Comparison of ENCODE assay signal across 8 cellular contexts in the genomic region with DNA sequence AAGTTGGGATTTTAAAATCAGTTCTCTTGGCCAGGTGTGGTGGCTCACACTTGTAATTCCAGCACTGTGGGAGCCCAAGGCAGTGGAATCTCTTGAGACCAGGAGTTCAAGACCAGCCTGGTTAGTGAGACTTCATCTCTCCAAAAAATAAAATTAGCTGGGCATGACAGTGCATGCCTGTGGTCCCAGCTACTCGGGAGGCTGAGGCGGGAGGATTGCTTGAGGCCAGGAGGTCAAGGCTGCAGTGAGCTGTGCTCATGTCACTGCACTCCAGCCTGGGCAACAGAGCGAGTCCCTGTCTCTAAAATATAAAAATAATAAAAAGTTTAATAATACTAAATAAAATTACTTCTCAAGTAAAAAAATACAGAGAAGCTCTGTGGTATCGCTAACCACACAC.
"Had no signal": no experiment of that assay in that cellular context is flagged by ENCODE, and none has a peak within 500 bp of the region (broad histone marks: within the 10 kb centered on the region; RNA-seq: fewer than 3 reads in every experiment).

No MANE protein-coding gene starts in this region.

- H3K9ac ChIP-seq: GM23248 had no signal

- H3K4me3 ChIP-seq: GM23248, HAP-1 had no signal

- H3K36me3 ChIP-seq: HAP-1 had no signal

- H2AFZ ChIP-seq: GM23248 had no signal

- H3K27ac ChIP-seq: GM23248 had no signal

- FAIRE-seq: HTR-8/SVneo had no signal

- H3K9me3 ChIP-seq: HAP-1 had no signal

- DNase-seq: GM23248, GOT3, H7, HFFc6, KBM-7 had no signal

- ATAC-seq: HCT116 had no signal

- H3K4me1 ChIP-seq: HAP-1 had no signal
